22 cellular contexts compared by ENCODE assay signal in the genomic region with DNA sequence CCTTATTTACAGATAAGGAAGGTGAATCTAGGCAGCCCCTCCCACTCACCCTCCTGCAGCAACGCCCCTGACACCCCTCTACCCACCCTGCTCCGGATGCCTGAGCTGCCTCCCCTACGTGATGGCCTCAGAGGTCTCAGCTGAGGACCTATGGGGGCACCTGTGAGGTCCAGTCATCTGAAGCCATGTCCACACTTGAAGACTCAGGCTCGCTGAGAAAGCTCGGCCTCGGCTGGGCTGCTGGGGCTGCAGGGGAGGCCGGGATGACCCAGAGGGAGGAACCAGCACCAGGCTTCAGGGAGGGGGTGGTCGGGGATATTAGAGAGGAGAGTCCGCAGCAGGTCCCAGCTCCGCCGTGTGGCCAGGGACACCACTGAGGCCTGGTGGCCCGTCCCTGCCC.
"Had no signal": no experiment of that assay in that cellular context is flagged by ENCODE, and none has a peak within 500 bp of the region (broad histone marks: within the 10 kb centered on the region; RNA-seq: fewer than 3 reads in every experiment).

No MANE protein-coding gene starts in this region.

- H3K4me1 Mint-ChIP-seq: memory B cell, nephron had no signal

- H3K27me3 ChIP-seq: ascending aorta, uterus had no signal

- H3K4me1 ChIP-seq: adrenal gland, ascending aorta, esophagus muscularis mucosa, parathyroid adenoma, tibial artery, uterus had no signal

- H3K4me3 ChIP-seq: adrenal gland, ascending aorta, dorsolateral prefrontal cortex, esophagus muscularis mucosa, tibial artery, uterus had no signal

- H3K9me3 ChIP-seq: adrenal gland, uterus had no signal

- H3K27ac ChIP-seq: adrenal gland, ascending aorta, dorsolateral prefrontal cortex, esophagus muscularis mucosa, parathyroid adenoma, tibial artery, uterus had no signal

- H3K9me3 Mint-ChIP-seq: effector memory CD8-positive, alpha-beta T cell had no signal

- H3K36me3 ChIP-seq: adrenal gland, ascending aorta, esophagus muscularis mucosa, tibial artery, uterus had no signal

- H3K4me3 Mint-ChIP-seq: activated CD4-positive, alpha-beta T cell treated with anti-CD3 and anti-CD28 coated beads, Interleukin-2, amount 10 ng/mL, durations not matched to agents 24 days and 14 days; activated CD8-positive, alpha-beta T cell treated with anti-CD3 and anti-CD28 coated beads, Interleukin-2, amount 10 ng/mL, durations not matched to agents 7 days and 5 days; activated naive CD8-positive, alpha-beta T cell; effector memory CD8-positive, alpha-beta T cell; memory B cell; nephron; stimulated activated naive CD8-positive, alpha-beta T cell treated with anti-CD3 and anti-CD28 coated beads, Interleukin-15, Interleukin-2, amounts not matched to agents 100 ng/mL and 50 ng/mL, for 24 hours; T-helper 17 cell had no signal

- ATAC-seq: activated CD8-positive, alpha-beta T cell treated with anti-CD3 and anti-CD28 coated beads, Interleukin-2, amount 10 ng/mL, durations not matched to agents 7 days and 5 days; effector memory CD8-positive, alpha-beta T cell; left ventricle myocardium superior; T-helper 17 cell had no signal

- DNase-seq: activated naive CD4-positive, alpha-beta T cell; central memory CD4-positive, alpha-beta T cell; effector memory CD8-positive, alpha-beta T cell; hippocampal formation; left ventricle myocardium superior; stimulated activated CD4-positive, alpha-beta T cell treated with anti-CD3 and anti-CD28 coated beads, Interleukin-12 subunit alpha, Interleukin-12 subunit beta, amount 100 ng/mL, for 4 hours; stimulated activated CD4-positive, alpha-beta T cell treated with anti-CD3 and anti-CD28 coated beads, Interleukin-4, amount 100 ng/mL, for 4 hours; SW 1271; T-helper 17 cell; uterus had no signal

- H3K27ac Mint-ChIP-seq: activated CD4-positive, alpha-beta T cell treated with anti-CD3 and anti-CD28 coated beads, Interleukin-2, amount 10 ng/mL, durations not matched to agents 24 days and 14 days; activated CD8-positive, alpha-beta T cell treated with anti-CD3 and anti-CD28 coated beads, Interleukin-2, amount 10 ng/mL, durations not matched to agents 7 days and 5 days; activated naive CD8-positive, alpha-beta T cell; effector memory CD8-positive, alpha-beta T cell; memory B cell; nephron; stimulated activated naive CD8-positive, alpha-beta T cell treated with anti-CD3 and anti-CD28 coated beads, Interleukin-15, Interleukin-2, amounts not matched to agents 100 ng/mL and 50 ng/mL, for 24 hours; T-helper 17 cell had no signal
